ENCODE assay signal across 1 cellular context in genomic region chr9:123348317-123348992, GRCh38.
TF ChIP-seq lines count a peak whose summit lies in the region.

No MANE protein-coding gene starts in this region.

TF ChIP-seq in SK-N-SH treated with all-trans-retinoic acid at 6 μM for 48 hours, 23 proteins besides CTCF, POLR2A, EP300 and RAD21 (continued from another document):
- TF ChIP-seq PPARA (CRISPR knock-in tag; IDR thresholded peaks at IDR 0.05; ENCODE audit: borderline replicate concordance), result no peak
- TF ChIP-seq ESRRG (CRISPR knock-in tag; IDR thresholded peaks at IDR 0.05), result no peak
- no peak for TF ChIP-seq ZNF8 (CRISPR knock-in tag; IDR thresholded peaks at IDR 0.05)
